ENCODE assay signal across 18 cellular contexts in the genomic region with DNA sequence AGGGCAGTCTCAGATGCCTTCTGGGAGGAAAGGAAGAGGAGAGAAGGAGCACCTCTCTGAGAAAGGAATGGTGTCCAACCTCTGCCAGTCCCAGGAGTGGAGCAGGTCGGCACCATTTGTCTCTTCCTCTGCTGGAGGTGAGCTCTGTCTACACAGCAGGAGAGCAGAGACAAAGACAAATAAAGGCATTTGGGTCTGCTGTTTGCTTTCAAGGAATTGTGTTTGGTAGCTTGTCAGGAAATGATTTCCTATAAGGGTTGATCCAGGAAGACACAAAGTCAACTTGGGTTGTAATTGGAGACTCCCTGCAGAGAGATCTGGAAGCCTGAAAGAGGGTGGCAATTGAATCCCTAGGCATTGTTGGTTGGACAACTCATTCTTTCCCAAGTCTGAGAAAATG.
DNase-seq lines count a peak whose midpoint lies in the region; ATAC-seq and TF ChIP-seq lines count a peak whose summit lies in the region.
"Had no signal": no experiment of that assay in that cellular context is flagged by ENCODE, and none has a peak within 500 bp of the region (broad histone marks: within the 10 kb centered on the region; RNA-seq: fewer than 3 reads in every experiment).

No MANE protein-coding gene starts in this region.

- H3K36me3 Mint-ChIP-seq in nephron progenitor cell (ENCODE audit: low read depth), result no peaks in the 10 kb centered on the region
- H3K36me3 Mint-ChIP-seq in activated naive CD8-positive, alpha-beta T cell treated with anti-CD3 and anti-CD28 coated beads, Interleukin-2, amount 50 U/mL, for 24 hours (ENCODE audit: low read depth), result no peaks in the 10 kb centered on the region
- H3K36me3 Mint-ChIP-seq in activated T-cell treated with anti-CD3 and anti-CD28 coated beads, Interleukin-2, amount 50 U/mL, for 24 hours (ENCODE audit: low read depth), result no peaks in the 10 kb centered on the region
- H3K36me3 Mint-ChIP-seq: CD14-positive monocyte, IgD-negative memory B cell had no signal

- TF ChIP-seq CTCF in nephron progenitor cell (IDR thresholded peaks at IDR 0.05), result no peak

- no peak for ATAC-seq in activated naive CD8-positive, alpha-beta T cell treated with anti-CD3 and anti-CD28 coated beads, Interleukin-2, amount 50 U/mL, for 24 hours
- no peak for ATAC-seq in GM19397 (IDR thresholded peaks at IDR 0.05; ENCODE audit: unreplicated experiment)
- ATAC-seq: HCT116 had no signal

- peak overlapping the region; percentile 44 for H3K27ac Mint-ChIP-seq in nephron progenitor cell
- H3K27ac Mint-ChIP-seq in activated naive CD8-positive, alpha-beta T cell treated with anti-CD3 and anti-CD28 coated beads, Interleukin-2, amount 50 U/mL, for 24 hours, result no peak overlapping the region
- no peak overlapping the region for H3K27ac Mint-ChIP-seq in activated T-cell treated with anti-CD3 and anti-CD28 coated beads, Interleukin-2, amount 50 U/mL, for 24 hours
- H3K27ac Mint-ChIP-seq: CD14-positive monocyte, IgD-negative memory B cell had no signal

- H3K4me3 Mint-ChIP-seq in nephron progenitor cell, result no peak overlapping the region
- no peak overlapping the region for H3K4me3 Mint-ChIP-seq in activated naive CD8-positive, alpha-beta T cell treated with anti-CD3 and anti-CD28 coated beads, Interleukin-2, amount 50 U/mL, for 24 hours
- H3K4me3 Mint-ChIP-seq in activated T-cell treated with anti-CD3 and anti-CD28 coated beads, Interleukin-2, amount 50 U/mL, for 24 hours, result no peak overlapping the region
- H3K4me3 Mint-ChIP-seq: CD14-positive monocyte, IgD-negative memory B cell had no signal

- H3K27me3 Mint-ChIP-seq in nephron progenitor cell (ENCODE audit: low read depth, poor library complexity), result peaks cover 6% of the 10 kb centered on the region
- H3K27me3 Mint-ChIP-seq in activated naive CD8-positive, alpha-beta T cell treated with anti-CD3 and anti-CD28 coated beads, Interleukin-2, amount 50 U/mL, for 24 hours, result peaks cover 22% of the 10 kb centered on the region
- H3K27me3 Mint-ChIP-seq in activated T-cell treated with anti-CD3 and anti-CD28 coated beads, Interleukin-2, amount 50 U/mL, for 24 hours, result peaks cover 65% of the 10 kb centered on the region

- DNase-seq in NCI-H1417 (lab: John Stamatoyannopoulos, UW) (peak in 2 of 3 experiments; percentile 29 to 70), NCI-H1417 treated with DMSO at 0.1 percent for 48 hours (lab: John Stamatoyannopoulos, UW) (no peak), COR-L47 (lab: John Stamatoyannopoulos, UW) (peak; percentile 69), NCI-H69 (lab: John Stamatoyannopoulos, UW) (peak; percentile 84), nephron progenitor cell (no peak)
- DNase-seq in activated naive CD8-positive, alpha-beta T cell treated with anti-CD3 and anti-CD28 coated beads, Interleukin-2, amount 50 U/mL, for 24 hours, result no peak
- no peak for DNase-seq in activated T-cell treated with anti-CD3 and anti-CD28 coated beads, Interleukin-2, amount 50 U/mL, for 24 hours
- DNase-seq: AML-193; NCI-H1930; NCI-H226; NCI-H510A treated with DMSO at 0.1 percent for 48 hours; NK-92 treated with Interleukin-12 subunit alpha and Interleukin-12 subunit beta, amount 100 ng/mL, for 24 hours; SHP77 treated with DMSO at 0.1 percent for 48 hours; SW 1271 had no signal

- peaks cover 57% of the 10 kb centered on the region for H3K4me1 Mint-ChIP-seq in nephron progenitor cell
- no peaks in the 10 kb centered on the region for H3K4me1 Mint-ChIP-seq in activated naive CD8-positive, alpha-beta T cell treated with anti-CD3 and anti-CD28 coated beads, Interleukin-2, amount 50 U/mL, for 24 hours
- H3K4me1 Mint-ChIP-seq in activated T-cell treated with anti-CD3 and anti-CD28 coated beads, Interleukin-2, amount 50 U/mL, for 24 hours (ENCODE audit: low read depth), result no peaks in the 10 kb centered on the region
- H3K4me1 Mint-ChIP-seq: CD14-positive monocyte had no signal

- no peaks in the 10 kb centered on the region for H3K9me3 Mint-ChIP-seq in nephron progenitor cell
- no peaks in the 10 kb centered on the region for H3K9me3 Mint-ChIP-seq in activated naive CD8-positive, alpha-beta T cell treated with anti-CD3 and anti-CD28 coated beads, Interleukin-2, amount 50 U/mL, for 24 hours
- no peaks in the 10 kb centered on the region for H3K9me3 Mint-ChIP-seq in activated T-cell treated with anti-CD3 and anti-CD28 coated beads, Interleukin-2, amount 50 U/mL, for 24 hours
- H3K9me3 Mint-ChIP-seq: CD14-positive monocyte, IgD-negative memory B cell had no signal

Comparison
In these comparisons a context has a peak if more than half of its experiments do, and no peak if none do; other contexts are left out.
1. DNase-seq: peak in NCI-H1417 (2 of 3), COR-L47 (single experiment) and NCI-H69 (single experiment); none in NCI-H1417 treated with DMSO at 0.1 percent for 48 hours (single experiment), nephron progenitor cell (single experiment), activated naive CD8-positive, alpha-beta T cell treated with anti-CD3 and anti-CD28 coated beads, Interleukin-2, amount 50 U/mL, for 24 hours (single experiment) and activated T-cell treated with anti-CD3 and anti-CD28 coated beads, Interleukin-2, amount 50 U/mL, for 24 hours (single experiment).